18 cellular contexts compared by ENCODE assay signal in the genomic region with DNA sequence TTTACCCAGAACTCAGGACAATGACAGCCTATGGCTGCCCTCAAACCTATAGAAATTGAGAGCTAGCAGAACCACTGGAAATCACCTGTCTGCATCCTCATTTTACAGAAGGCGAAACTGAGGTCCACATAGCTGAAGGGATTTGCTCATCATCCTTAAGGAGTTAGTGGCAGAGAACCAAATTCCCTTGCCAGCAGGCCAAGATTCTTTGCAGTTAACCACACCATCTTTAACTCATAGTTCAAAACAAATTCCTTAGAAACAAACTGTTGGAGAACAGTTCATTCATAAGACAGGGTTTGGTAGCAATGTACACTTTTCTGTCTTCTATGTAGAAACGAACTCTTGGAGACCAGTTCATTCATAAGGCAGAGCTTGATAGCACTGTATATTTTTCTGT.
"Had no signal": no experiment of that assay in that cellular context is flagged by ENCODE, and none has a peak within 500 bp of the region (broad histone marks: within the 10 kb centered on the region; RNA-seq: fewer than 3 reads in every experiment).

No MANE protein-coding gene starts in this region.

- H3K4me3 ChIP-seq: cardiac muscle cell, hepatocyte, mucosa of descending colon, prostate gland, tibial artery had no signal

- H3K27me3 ChIP-seq: cardiac muscle cell, hepatocyte, tibial artery had no signal

- H3K27ac ChIP-seq: cardiac muscle cell, epithelial cell of prostate, hepatocyte, prostate gland, tibial artery had no signal

- ATAC-seq: activated CD8-positive, alpha-beta T cell treated with anti-CD3 and anti-CD28 coated beads, Interleukin-2, amount 10 ng/mL, durations not matched to agents 7 days and 5 days; mucosa of descending colon; right cardiac atrium had no signal

- H3K4me1 ChIP-seq: prostate gland, tibial artery had no signal

- DNase-seq: activated CD4-positive, alpha-beta T cell treated with anti-CD3 and anti-CD28 coated beads, Interleukin-2, amount 10 ng/mL, durations not matched to agents 24 days and 14 days; activated CD8-positive, alpha-beta T cell treated with anti-CD3 and anti-CD28 coated beads, Interleukin-2, amount 10 ng/mL, durations not matched to agents 7 days and 5 days; activated naive CD4-positive, alpha-beta T cell treated with anti-CD3 and anti-CD28 coated beads for 36 hours; activated T-cell treated with anti-CD3 and anti-CD28 coated beads, Interleukin-2, amount 50 U/mL, for 24 hours; aorta; mesenchymal stem cell; mucosa of descending colon; naive B cell; right cardiac atrium; stimulated activated CD4-positive, alpha-beta T cell treated with anti-CD3 and anti-CD28 coated beads, Interleukin-2, amount 100 ng/mL, for 24 hours; stimulated activated naive CD4-positive, alpha-beta T cell treated with Interleukin-2 at 50 U/mL for 16 hours; substantia nigra; T-helper 1 cell; tibial artery had no signal

- H3K9me3 ChIP-seq: mucosa of descending colon, prostate gland, tibial artery had no signal

- H3K36me3 ChIP-seq: cardiac muscle cell, prostate gland, tibial artery had no signal
